Comparison of ENCODE assay signal across 8 cellular contexts in the genomic region with DNA sequence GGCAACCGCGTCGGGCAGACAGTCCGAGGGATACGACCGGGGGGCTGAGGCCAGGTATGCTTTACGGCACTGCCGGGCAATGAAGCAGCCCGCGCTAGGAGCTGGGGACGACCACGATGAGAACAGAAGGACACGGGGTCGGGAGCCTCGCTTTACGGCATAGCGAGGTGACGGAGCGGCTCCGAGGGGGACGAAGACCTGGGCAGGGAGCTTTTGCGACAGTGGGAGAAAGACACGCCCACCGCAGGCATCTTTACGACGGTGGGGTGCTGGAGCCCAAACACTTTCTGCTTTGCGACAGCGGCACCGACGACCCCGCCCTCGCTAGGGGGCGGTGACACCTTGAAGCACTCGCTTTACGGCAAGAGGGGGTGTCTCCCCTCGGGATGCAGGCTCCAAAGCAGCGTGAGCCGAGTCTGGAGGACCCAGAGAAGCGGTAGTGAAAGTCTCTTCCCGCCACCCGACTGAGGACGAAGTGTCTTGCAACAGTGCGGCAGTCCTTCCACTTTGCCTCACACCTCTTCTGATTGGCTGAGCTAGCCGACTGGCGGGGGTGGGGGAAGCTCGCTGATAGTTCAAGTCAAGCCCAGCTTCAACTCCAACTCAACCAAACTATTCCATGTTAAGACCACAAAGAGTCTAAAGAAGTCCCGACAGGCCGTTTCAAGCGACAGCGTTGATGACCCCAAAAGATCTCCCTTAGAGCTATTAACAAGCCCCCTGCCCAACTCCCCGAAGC. TPM values are rescaled to one million over a fixed set of nuclear protein-coding genes. Genes with fewer than 3 reads are reported as not detected.
A peak's percentile ranks its signal among the peaks of the same experiment; 100 is the strongest.
DNase-seq lines count a peak whose midpoint lies in the region; ATAC-seq and TF ChIP-seq lines count a peak whose summit lies in the region.

No MANE protein-coding gene starts in this region.

- CTCF ChIA-PET in activated CD4-positive, alpha-beta T cell treated with anti-CD3 and anti-CD28 coated beads for 36 hours (lab: Charles Lee), result interaction anchor here (0.6 to 3.4 kb wide), 17 partner anchors 14 to 517 kb away, joined by 3 to 23 read pairs (median 4); a partner anchor contains a TSS

- TF ChIP-seq CTCF in choroid plexus epithelial cell (conservative IDR thresholded peaks at IDR 0.05; ENCODE audit: low read depth, low read length) (peak; percentile 8), kidney epithelial cell (IDR thresholded peaks at IDR 0.05; ENCODE audit: insufficient read depth, low read length, poor library complexity, severe bottlenecking) (no peak)

- POLR2A ChIA-PET in activated CD4-positive, alpha-beta T cell treated with anti-CD3 and anti-CD28 coated beads for 36 hours (lab: Charles Lee), result interaction anchor here (0.6 to 1.9 kb wide), 18 partner anchors 8 to 358 kb away, joined by 3 to 11 read pairs (median 4); a partner anchor contains a TSS

- TF ChIP-seq POLR2A in GM19193 (IDR thresholded peaks at IDR 0.05; ENCODE audit: extremely low read depth, insufficient read depth, insufficient read length), result peak; percentile 75

- peaks cover 3% of the 10 kb centered on the region for H3K36me3 Mint-ChIP-seq in activated CD4-positive, alpha-beta T cell treated with anti-CD3 and anti-CD28 coated beads for 36 hours (ENCODE audit: low read depth)

- intact Hi-C loops in activated CD4-positive, alpha-beta T cell treated with anti-CD3 and anti-CD28 coated beads for 36 hours (cut with DNase I, micrococcal nuclease), result loop anchor here (1.0 to 5.0 kb wide), 17 partner anchors 14 to 827 kb away; a partner anchor contains a TSS

- H3K4me1 Mint-ChIP-seq in activated CD4-positive, alpha-beta T cell treated with anti-CD3 and anti-CD28 coated beads for 36 hours, result peaks cover 45% of the 10 kb centered on the region

- H3K9me3 Mint-ChIP-seq in activated CD4-positive, alpha-beta T cell treated with anti-CD3 and anti-CD28 coated beads for 36 hours (ENCODE audit: low read depth), result no peaks in the 10 kb centered on the region

- no peaks in the 10 kb centered on the region for H3K27me3 Mint-ChIP-seq in activated CD4-positive, alpha-beta T cell treated with anti-CD3 and anti-CD28 coated beads for 36 hours

- H3K4me3 Mint-ChIP-seq in activated CD4-positive, alpha-beta T cell treated with anti-CD3 and anti-CD28 coated beads for 36 hours, result peak overlapping the region; percentile 89

- peak overlapping the region; percentile 96 for H3K27ac Mint-ChIP-seq in activated CD4-positive, alpha-beta T cell treated with anti-CD3 and anti-CD28 coated beads for 36 hours

- H3K36me3 ChIP-seq in kidney epithelial cell (ENCODE audit: control insufficient read depth, insufficient read depth, low read length), result no peaks in the 10 kb centered on the region

- no peaks in the 10 kb centered on the region for H3K27me3 ChIP-seq in kidney epithelial cell (ENCODE audit: control insufficient read depth, insufficient read depth, low read length)

- peak; percentile 98 for DNase-seq in Ammon's horn (ENCODE audit: low spot score)
- peak; percentile 97 for DNase-seq in NCI-H510A treated with DMSO at 0.1 percent for 48 hours (lab: John Stamatoyannopoulos, UW)
- peak; percentile 98 for DNase-seq in activated CD4-positive, alpha-beta T cell treated with anti-CD3 and anti-CD28 coated beads for 36 hours
- DNase-seq in choroid plexus epithelial cell (ENCODE audit: low read depth), result peak; percentile 99
- DNase-seq in kidney epithelial cell (ENCODE audit: low read depth), result peak; percentile 96
- DNase-seq in stimulated activated CD4-positive, alpha-beta T cell treated with anti-CD3 and anti-CD28 coated beads, Interleukin-15, amount 100 ng/mL, for 24 hours, result peak; percentile 98

- peak; percentile 61 for ATAC-seq in HG03439 (IDR thresholded peaks at IDR 0.05; ENCODE audit: unreplicated experiment)
- peak; percentile 69 for ATAC-seq in activated CD4-positive, alpha-beta T cell treated with anti-CD3 and anti-CD28 coated beads for 36 hours

- H3K4me3 ChIP-seq in choroid plexus epithelial cell (ENCODE audit: low read depth, low read length) (peak overlapping the region; percentile 90), kidney epithelial cell (ENCODE audit: low read depth, low read length) (peak overlapping the region; percentile 98)

RNA-seq across cellular contexts. Expression of a gene that starts 0.4 kb away (rescaled TPM):
- total RNA-seq in activated CD4-positive, alpha-beta T cell treated with anti-CD3 and anti-CD28 coated beads for 36 hours, result 10 to 100 TPM; 22.5 to 29.1 TPM
- total RNA-seq in kidney epithelial cell, result 16.3 and 29.9 TPM in 2 replicates

RNA-seq across cellular contexts. Expression of a gene that starts 6.8 kb away (rescaled TPM):
- 100 to 1,000 TPM; 343 to 375 TPM for total RNA-seq in activated CD4-positive, alpha-beta T cell treated with anti-CD3 and anti-CD28 coated beads for 36 hours
- total RNA-seq in kidney epithelial cell, result 0.14 and 3.6 TPM in 2 replicates

RNA-seq across cellular contexts. Expression of a gene that starts 14.4 kb away (rescaled TPM):
- 10 to 100 TPM; 31.3 to 56.1 TPM for total RNA-seq in activated CD4-positive, alpha-beta T cell treated with anti-CD3 and anti-CD28 coated beads for 36 hours
- total RNA-seq in kidney epithelial cell, result 73.5 and 76.0 TPM in 2 replicates

RNA-seq across cellular contexts. Expression of a gene that starts 22.1 kb away (rescaled TPM):
- 100 to 1,000 TPM; 780 to 934 TPM for total RNA-seq in activated CD4-positive, alpha-beta T cell treated with anti-CD3 and anti-CD28 coated beads for 36 hours
- 460 and 490 TPM in 2 replicates for total RNA-seq in kidney epithelial cell

RNA-seq across cellular contexts. Expression of a gene that starts 22.4 kb away (rescaled TPM):
- 1 to 10 TPM; 5.0 to 6.1 TPM for total RNA-seq in activated CD4-positive, alpha-beta T cell treated with anti-CD3 and anti-CD28 coated beads for 36 hours
- total RNA-seq in kidney epithelial cell, result 14.9 and 15.5 TPM in 2 replicates

Comparison
In these comparisons a context has a peak if more than half of its experiments do, and no peak if none do; other contexts are left out.
1. Peak in every context shown above with its lines: DNase-seq, ATAC-seq and H3K4me3 ChIP-seq.
2. RNA of a gene that starts 6.8 kb away (total RNA-seq): 343 to 375 TPM in activated CD4-positive, alpha-beta T cell treated with anti-CD3 and anti-CD28 coated beads for 36 hours; 0.14 to 3.6 TPM in kidney epithelial cell; every median in the first group is over 10 times any median in the second.